In the genomic region with DNA sequence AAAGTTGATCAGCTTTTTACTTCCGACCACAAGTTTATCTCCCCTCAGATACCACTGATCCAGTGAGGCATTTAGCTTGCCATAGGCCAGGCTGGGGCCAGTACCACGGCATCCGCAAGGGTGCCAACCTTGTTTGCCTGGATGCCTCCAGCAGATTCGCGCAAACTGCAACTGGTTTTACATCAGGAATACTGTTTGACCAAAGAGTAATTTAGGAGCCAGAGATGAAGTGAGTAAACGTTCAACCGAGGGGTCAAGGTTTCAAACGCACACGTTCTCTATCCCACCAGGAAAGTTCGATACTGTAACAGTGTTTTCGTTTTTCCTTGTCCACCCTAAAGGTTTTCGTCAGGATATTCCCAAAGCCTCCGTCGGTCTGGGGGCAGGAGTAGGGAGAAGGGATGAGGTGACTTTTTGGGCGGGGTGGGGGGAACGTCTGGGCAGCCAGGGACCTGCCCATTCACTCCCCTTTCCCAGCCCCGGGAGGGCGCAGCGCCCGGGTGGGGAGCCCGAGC, we compare ENCODE assay signal across 8 cellular contexts. TPM values are rescaled to one million over a fixed set of nuclear protein-coding genes. Genes with fewer than 3 reads are reported as not detected.
A peak's percentile ranks its signal among the peaks of the same experiment; 100 is the strongest.
DNase-seq lines count a peak whose midpoint lies in the region; ATAC-seq and TF ChIP-seq lines count a peak whose summit lies in the region.

A gene with protein sequence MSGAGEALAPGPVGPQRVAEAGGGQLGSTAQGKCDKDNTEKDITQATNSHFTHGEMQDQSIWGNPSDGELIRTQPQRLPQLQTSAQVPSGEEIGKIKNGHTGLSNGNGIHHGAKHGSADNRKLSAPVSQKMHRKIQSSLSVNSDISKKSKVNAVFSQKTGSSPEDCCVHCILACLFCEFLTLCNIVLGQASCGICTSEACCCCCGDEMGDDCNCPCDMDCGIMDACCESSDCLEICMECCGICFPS (plus strand): TSS at position 459 of the 515 bp plus-strand sequence. CDS start 940 bp downstream, outside the sequence.

- no peak for TF ChIP-seq CTCF in CD8-positive, alpha-beta T cell (IDR thresholded peaks at IDR 0.05)
- TF ChIP-seq CTCF in Panc1 (IDR thresholded peaks at IDR 0.05) (no peak), brain microvascular endothelial cell (IDR thresholded peaks at IDR 0.05; ENCODE audit: low read depth, low read length, missing control alignments) (no peak)

- H3K9me3 ChIP-seq in CD8-positive, alpha-beta T cell (ENCODE audit: low read length): no peaks in the 10 kb centered on the region
- H3K9me3 ChIP-seq in Panc1 (ENCODE audit: control insufficient read depth, insufficient read depth, low read depth, low read length): no peaks in the 10 kb centered on the region

- peak within 1 kb of the TSS; percentile 51 for H3K27ac ChIP-seq in CD8-positive, alpha-beta T cell (ENCODE audit: low read depth, low read length)
- H3K27ac ChIP-seq in Panc1 (ENCODE audit: low read length) (peak within 1 kb of the TSS; percentile 59; the same call in 1 of the 2 replicates), brain microvascular endothelial cell (peak within 1 kb of the TSS; percentile 62)

- H3K4me3 Mint-ChIP-seq in CD8-positive, alpha-beta T cell: peak within 1 kb of the TSS; percentile 93

- H3K27ac Mint-ChIP-seq in CD8-positive, alpha-beta T cell: peak within 1 kb of the TSS; percentile 90

- H3K4me1 ChIP-seq in CD8-positive, alpha-beta T cell (ENCODE audit: insufficient read depth, low read length): peaks cover 16% of the 10 kb centered on the region
- peaks cover 2% of the 10 kb centered on the region; the same call in 1 of the 2 replicates for H3K4me1 ChIP-seq in Panc1 (ENCODE audit: control insufficient read depth, insufficient read depth, low read length)

- intact Hi-C loops in CD8-positive, alpha-beta T cell (cut with DNase I, micrococcal nuclease): loop anchor here (2.0 to 10.0 kb wide), 7 partner anchors 34 to 1943 kb away; partner anchors contain the start of genes CAPZA2 (in 1 of the 2), SMIM30 (in 1 of the 2) and TES (in 1 of the 2)
- intact Hi-C loops in Panc1 (cut with micrococcal nuclease; ENCODE audit: unreplicated experiment): no loop called here

- H3K36me3 Mint-ChIP-seq in CD8-positive, alpha-beta T cell: peaks cover 9% of the 10 kb centered on the region

- peaks cover 52% of the 10 kb centered on the region for H3K4me1 Mint-ChIP-seq in CD8-positive, alpha-beta T cell (ENCODE audit: low read depth)

- H3K9me3 Mint-ChIP-seq in CD8-positive, alpha-beta T cell: no peaks in the 10 kb centered on the region

- no peaks in the 10 kb centered on the region for H3K27me3 Mint-ChIP-seq in CD8-positive, alpha-beta T cell (ENCODE audit: low read depth)

- peak in 3 of 7 experiments; percentile 17 to 40 (median 32) for DNase-seq in CD8-positive, alpha-beta T cell
- DNase-seq in Panc1 (ENCODE audit: low read depth, low spot score) (no peak), brain microvascular endothelial cell (no peak), islet precursor cell (peak; percentile 54), NCI-H82 (lab: John Stamatoyannopoulos, UW) (no peak), NCI-H446 (lab: John Stamatoyannopoulos, UW) (no peak)
- peak; percentile 33 to 44 for DNase-seq in stimulated activated CD4-positive, alpha-beta T cell treated with anti-CD3 and anti-CD28 coated beads, Interleukin-2, amount 100 ng/mL, for 24 hours

- BruUV-seq in Panc1 (replicated peaks; lab: Mats Ljungman, UMichigan): no TSS peak

- no peaks in the 10 kb centered on the region for H3K27me3 ChIP-seq in CD8-positive, alpha-beta T cell (ENCODE audit: insufficient read depth, low read length)
- no peaks in the 10 kb centered on the region for H3K27me3 ChIP-seq in Panc1 (ENCODE audit: control insufficient read depth, insufficient read depth, low read length)
- H3K27me3 ChIP-seq in brain microvascular endothelial cell (replicated peaks): no peaks in the 10 kb centered on the region

- in situ Hi-C loops in Panc1 (cut with HindIII; ENCODE audit: low pct_unique_long_range_greater_than_20kb, low sequenced_read_pairs): no loop called here
- in situ Hi-C loops in brain microvascular endothelial cell (cut with HindIII; ENCODE audit: low pct_ligation_motif_present, low sequenced_read_pairs): no loop called here

- H3K4me3 ChIP-seq in CD8-positive, alpha-beta T cell (ENCODE audit: low read depth, low read length): peak within 1 kb of the TSS; percentile 65
- H3K4me3 ChIP-seq in Panc1 (ENCODE audit: low read depth in 2 of 2, low read length in 2 of 2) (peak within 1 kb of the TSS; percentile 59 to 81), brain microvascular endothelial cell (ENCODE audit: low read depth, low read length) (peak within 1 kb of the TSS; percentile 77)

- no peak for ATAC-seq in CD8-positive, alpha-beta T cell
- peak; percentile 89 for ATAC-seq in Panc1
- ATAC-seq in HG02678 (IDR thresholded peaks at IDR 0.05; ENCODE audit: unreplicated experiment): no peak

- H3K36me3 ChIP-seq in CD8-positive, alpha-beta T cell (ENCODE audit: insufficient read depth, low read length): no peaks in the 10 kb centered on the region
- H3K36me3 ChIP-seq in Panc1 (ENCODE audit: control insufficient read depth, insufficient read depth, low read length) (no peaks in the 10 kb centered on the region), brain microvascular endothelial cell (replicated peaks) (no peaks in the 10 kb centered on the region)

- CTCF ChIA-PET in CD8-positive, alpha-beta T cell (lab: Charles Lee): interaction anchor here (1.1 to 1.3 kb wide), 2 partner anchors 18 to 56 kb away, joined by 4 to 5 read pairs; no protein-coding TSS in a partner anchor
- CTCF ChIA-PET in Panc1 (lab: Charles Lee): no interaction called here

- POLR2A ChIA-PET in CD8-positive, alpha-beta T cell (lab: Charles Lee): interaction anchor here (0.6 to 2.2 kb wide), 4 partner anchors 10 to 87 kb away, joined by 3 to 6 read pairs (median 4); no protein-coding TSS in a partner anchor
- POLR2A ChIA-PET in Panc1 (lab: Charles Lee): interaction anchor here (0.6 kb wide), 1 partner anchor 1693 kb away, joined by 3 read pairs; no protein-coding TSS in a partner anchor

RNA-seq across cellular contexts. Expression of the gene that starts here (rescaled TPM):
- 10 to 100 TPM; 16.8 to 17.2 TPM for total RNA-seq in CD8-positive, alpha-beta T cell
- total RNA-seq in Panc1 (2021; ENCODE audit: unreplicated experiment): 7.3 TPM
- polyA plus RNA-seq in Panc1 (2012; ENCODE audit: insufficient read length): 5.6 TPM

Comparison
In these comparisons a context has a peak if more than half of its experiments do, and no peak if none do; other contexts are left out.
1. DNase-seq: peak in islet precursor cell (single experiment) and stimulated activated CD4-positive, alpha-beta T cell treated with anti-CD3 and anti-CD28 coated beads, Interleukin-2, amount 100 ng/mL, for 24 hours (2 of 2); none in Panc1 (single experiment), brain microvascular endothelial cell (single experiment), NCI-H82 (single experiment) and NCI-H446 (0 of 2).
2. Peak in every context shown above with its lines, with median percentiles within 50 percentile points of each other: H3K27ac ChIP-seq and H3K4me3 ChIP-seq.